Comparison of ENCODE assay signal across 10 cellular contexts in genomic region chr3:116020495-116020894, GRCh38.
DNase-seq lines count a peak whose midpoint lies in the region; ATAC-seq and TF ChIP-seq lines count a peak whose summit lies in the region.
"Had no signal": no experiment of that assay in that cellular context is flagged by ENCODE, and none has a peak within 500 bp of the region (broad histone marks: within the 10 kb centered on the region; RNA-seq: fewer than 3 reads in every experiment).

No MANE protein-coding gene starts in this region.

- H3K4me1 Mint-ChIP-seq in osteocyte (ENCODE audit: unreplicated experiment), result no peaks in the 10 kb centered on the region

- ATAC-seq in GM19035 (IDR thresholded peaks at IDR 0.05; ENCODE audit: unreplicated experiment) (peak; percentile 90), HG02938 (IDR thresholded peaks at IDR 0.05; ENCODE audit: unreplicated experiment) (peak; percentile 74), left lobe of liver (no peak)

- H3K9me3 Mint-ChIP-seq in osteocyte (ENCODE audit: unreplicated experiment), result no peaks in the 10 kb centered on the region

- no peaks in the 10 kb centered on the region for H3K27me3 Mint-ChIP-seq in osteocyte (ENCODE audit: unreplicated experiment)

- no peak overlapping the region for H3K27ac Mint-ChIP-seq in osteocyte (ENCODE audit: unreplicated experiment)

- no peaks in the 10 kb centered on the region for H3K36me3 Mint-ChIP-seq in osteocyte (ENCODE audit: unreplicated experiment)

- TF ChIP-seq CTCF in osteocyte (IDR thresholded peaks at IDR 0.05), result no peak

- peak; percentile 21 for DNase-seq in AG08395 (ENCODE audit: low spot score)
- peak; percentile 44 for DNase-seq in RKO (ENCODE audit: low spot score)
- no peak for DNase-seq in NCI-H1105 treated with DMSO at 0.1 percent for 48 hours (lab: John Stamatoyannopoulos, UW)
- DNase-seq in osteocyte (ENCODE audit: extremely low spot score, unreplicated experiment), result no peak
- no peak for DNase-seq in T1000 (lab: John Stamatoyannopoulos, UW)
- DNase-seq in left lobe of liver (ENCODE audit: low spot score), result no peak
- DNase-seq: activated effector memory CD4-positive, alpha-beta T cell treated with Interleukin-2 at 50 U/mL for 16 hours; T-helper 2 cell had no signal

- no peak overlapping the region for H3K4me3 Mint-ChIP-seq in osteocyte (ENCODE audit: unreplicated experiment)

Comparison
In these comparisons a context has a peak if more than half of its experiments do, and no peak if none do; other contexts are left out.
1. DNase-seq: peak in AG08395 (single experiment) and RKO (single experiment); none in NCI-H1105 treated with DMSO at 0.1 percent for 48 hours (single experiment), osteocyte (single experiment), T1000 (single experiment) and left lobe of liver (single experiment).